ENCODE assay signal across 18 cellular contexts in the genomic region with DNA sequence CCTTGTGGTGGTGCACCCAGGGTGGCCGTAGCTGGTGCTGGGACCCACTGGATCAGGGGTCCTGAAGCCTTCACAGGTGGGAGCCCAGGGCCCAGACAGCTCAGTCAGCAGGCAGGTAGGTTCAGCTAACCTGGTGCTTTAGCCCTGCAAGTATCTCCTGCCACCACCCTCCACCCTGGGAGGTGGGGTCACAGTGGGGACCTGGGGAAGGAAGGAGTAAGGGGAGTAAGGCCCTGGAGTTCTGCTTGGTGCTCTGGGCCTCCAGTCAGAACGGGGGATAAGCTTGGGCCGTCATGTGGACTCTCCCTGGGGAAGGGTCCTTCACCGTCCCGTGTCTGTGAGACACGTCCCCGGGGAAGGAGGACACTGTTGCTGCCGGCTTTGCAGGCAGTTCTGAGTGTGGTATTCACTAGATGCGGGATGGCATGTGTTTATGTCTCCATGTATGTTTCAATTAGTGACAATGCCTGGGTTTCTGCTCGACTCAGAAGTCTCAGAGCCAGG.
"Had no signal": no experiment of that assay in that cellular context is flagged by ENCODE, and none has a peak within 500 bp of the region (broad histone marks: within the 10 kb centered on the region; RNA-seq: fewer than 3 reads in every experiment).

No MANE protein-coding gene starts in this region.

- ATAC-seq: foreskin keratinocyte; left colon; naive thymus-derived CD4-positive, alpha-beta T cell; sciatic nerve; stimulated activated naive B cell treated with anti-CD40 and anti-IgM and Interleukin-4, amounts not matched to agents 10 μg/mL and 1 μg/mL and 100 μg/mL, for 72 hours had no signal

- H3K27ac Mint-ChIP-seq: dendritic cell treated with granulocyte-macrophage colony-stimulating factor and Interleukin-4, amounts not matched to agents 40 ng/mL and 50 ng/mL, for 4 days; nephron progenitor cell; stimulated activated naive B cell treated with anti-CD40 and anti-IgM and Interleukin-4, amounts not matched to agents 10 μg/mL and 1 μg/mL and 100 μg/mL, for 72 hours had no signal

- FAIRE-seq: colon, endothelial cell of umbilical vein had no signal

- H3K4me3 Mint-ChIP-seq: dendritic cell treated with granulocyte-macrophage colony-stimulating factor and Interleukin-4, amounts not matched to agents 40 ng/mL and 50 ng/mL, for 4 days; naive thymus-derived CD4-positive, alpha-beta T cell; nephron progenitor cell; stimulated activated naive B cell treated with anti-CD40 and anti-IgM and Interleukin-4, amounts not matched to agents 10 μg/mL and 1 μg/mL and 100 μg/mL, for 72 hours had no signal

- DNase-seq: erythroblast; foreskin keratinocyte; left colon; naive thymus-derived CD4-positive, alpha-beta T cell; nephron progenitor cell; spleen; stimulated activated CD4-positive, alpha-beta T cell treated with anti-CD3 and anti-CD28 coated beads, Interleukin-15, amount 100 ng/mL, for 24 hours; stimulated activated CD4-positive, alpha-beta T cell treated with anti-CD3 and anti-CD28 coated beads, Interleukin-1b, Interleukin-23, amount 100 ng/mL, for 48 hours; stimulated activated CD4-positive, alpha-beta T cell treated with anti-CD3 and anti-CD28 coated beads, Interleukin-4, amount 100 ng/mL, for 4 hours; stimulated activated naive B cell treated with anti-CD40 and anti-IgM and Interleukin-4, amounts not matched to agents 10 μg/mL and 1 μg/mL and 100 μg/mL, for 72 hours; stomach; substantia nigra; trophoblast cell had no signal

- H3K9me3 Mint-ChIP-seq: dendritic cell treated with granulocyte-macrophage colony-stimulating factor and Interleukin-4, amounts not matched to agents 40 ng/mL and 50 ng/mL, for 4 days; naive thymus-derived CD4-positive, alpha-beta T cell; nephron progenitor cell; stimulated activated naive B cell treated with anti-CD40 and anti-IgM and Interleukin-4, amounts not matched to agents 10 μg/mL and 1 μg/mL and 100 μg/mL, for 72 hours had no signal

- H3K4me3 ChIP-seq: spleen, stomach, thoracic aorta had no signal

- H3K27me3 Mint-ChIP-seq: dendritic cell treated with granulocyte-macrophage colony-stimulating factor and Interleukin-4, amounts not matched to agents 40 ng/mL and 50 ng/mL, for 4 days; naive thymus-derived CD4-positive, alpha-beta T cell; stimulated activated naive B cell treated with anti-CD40 and anti-IgM and Interleukin-4, amounts not matched to agents 10 μg/mL and 1 μg/mL and 100 μg/mL, for 72 hours had no signal

- H3K27me3 ChIP-seq: foreskin keratinocyte, spleen, stomach had no signal

- H3K27ac ChIP-seq: foreskin keratinocyte, spleen, thoracic aorta had no signal

- H3K9me3 ChIP-seq: spleen, stomach, thoracic aorta had no signal
